In the genomic region with DNA sequence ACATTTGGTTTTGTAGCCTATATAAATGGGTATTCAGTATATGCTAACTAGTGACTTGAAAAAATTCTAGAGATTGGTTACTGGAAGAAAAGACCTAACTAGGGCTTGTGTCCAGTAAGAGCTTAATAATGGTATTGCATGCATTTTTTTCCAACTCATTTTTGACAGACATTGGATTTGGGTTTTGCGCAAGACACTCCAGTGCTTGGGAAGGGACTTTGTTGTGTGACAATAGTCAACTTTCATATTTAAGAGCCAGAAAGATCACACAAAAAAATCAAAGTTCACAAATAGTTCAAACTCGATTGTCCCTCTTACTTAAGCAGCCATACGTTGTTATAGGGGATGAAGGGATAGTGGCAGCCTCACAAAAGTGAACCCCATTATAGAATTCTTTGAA, we compare ENCODE assay signal across 1 cellular context.
TF ChIP-seq lines count a peak whose summit lies in the region.

No MANE protein-coding gene starts in this region.

TF ChIP-seq in K562, 482 proteins besides CTCF, POLR2A, EP300 and RAD21:
- TF ChIP-seq, protein P1, sequence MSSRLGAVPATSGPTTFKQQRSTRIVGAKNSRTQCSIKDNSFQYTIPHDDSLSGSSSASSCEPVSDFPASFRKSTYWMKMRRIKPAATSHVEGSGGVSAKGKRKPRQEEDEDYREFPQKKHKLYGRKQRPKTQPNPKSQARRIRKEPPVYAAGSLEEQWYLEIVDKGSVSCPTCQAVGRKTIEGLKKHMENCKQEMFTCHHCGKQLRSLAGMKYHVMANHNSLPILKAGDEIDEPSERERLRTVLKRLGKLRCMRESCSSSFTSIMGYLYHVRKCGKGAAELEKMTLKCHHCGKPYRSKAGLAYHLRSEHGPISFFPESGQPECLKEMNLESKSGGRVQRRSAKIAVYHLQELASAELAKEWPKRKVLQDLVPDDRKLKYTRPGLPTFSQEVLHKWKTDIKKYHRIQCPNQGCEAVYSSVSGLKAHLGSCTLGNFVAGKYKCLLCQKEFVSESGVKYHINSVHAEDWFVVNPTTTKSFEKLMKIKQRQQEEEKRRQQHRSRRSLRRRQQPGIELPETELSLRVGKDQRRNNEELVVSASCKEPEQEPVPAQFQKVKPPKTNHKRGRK (tag; IDR thresholded peaks at IDR 0.05): 0 out of 2 replicates have a peak, but pooled peaks have one; percentile 15
- TF ChIP-seq SIN3A (IDR thresholded peaks at IDR 0.05; ENCODE audit: borderline replicate concordance in 2 of 2, control insufficient read depth in 1 of 2, low read depth in 2 of 2, low read length in 2 of 2) (no peak), CEBPB (tag; IDR thresholded peaks at IDR 0.05) (peak; percentile 82)
